In genomic region chr6:70547313-70547712, GRCh38 we compare ENCODE assay signal across 9 cellular contexts.
DNase-seq lines count a peak whose midpoint lies in the region; ATAC-seq, FAIRE-seq and TF ChIP-seq lines count a peak whose summit lies in the region.
"Had no signal": no experiment of that assay in that cellular context is flagged by ENCODE, and none has a peak within 500 bp of the region (broad histone marks: within the 10 kb centered on the region; RNA-seq: fewer than 3 reads in every experiment).

No MANE protein-coding gene starts in this region.

- H3K27ac ChIP-seq in C4-2B = no peak overlapping the region
- peak overlapping the region; percentile 54 for H3K27ac ChIP-seq in HUES48 (ENCODE audit: low read depth, low read length)

- DNase-seq in amniotic epithelial cell (ENCODE audit: low read depth) (peak; percentile 21), SHP77 treated with DMSO at 0.1 percent for 48 hours (lab: John Stamatoyannopoulos, UW) (no peak), NCI-H1436 (lab: John Stamatoyannopoulos, UW) (no peak)
- DNase-seq: activated B cell treated with CpG ODN at 0.5 μM for 24 hours had no signal

- peak; percentile 24 for FAIRE-seq in islet of Langerhans (lab: Jason Lieb, UNC)

- ATAC-seq in HG02852 (IDR thresholded peaks at IDR 0.05; ENCODE audit: unreplicated experiment) (no peak), GM19351 (IDR thresholded peaks at IDR 0.05; ENCODE audit: unreplicated experiment) (no peak)

- H3K4me3 ChIP-seq in HUES48 (ENCODE audit: low read depth, low read length) = no peak overlapping the region

- peaks cover 5% of the 10 kb centered on the region; the same call in 1 of the 2 replicates for H3K36me3 ChIP-seq in HUES48 (ENCODE audit: control insufficient read depth, insufficient read depth, low read length)

- TF ChIP-seq CTCF in C4-2B (conservative IDR thresholded peaks at IDR 0.05) = peak; percentile 40

- no peaks in the 10 kb centered on the region for H3K27me3 ChIP-seq in HUES48 (ENCODE audit: control insufficient read depth, insufficient read depth, low read length)

- H3K9ac ChIP-seq in HUES48 (ENCODE audit: low read depth, low read length) = no peak overlapping the region

- no peaks in the 10 kb centered on the region for H3K9me3 ChIP-seq in HUES48 (ENCODE audit: control insufficient read depth, insufficient read depth, low read length)

- peaks cover 22% of the 10 kb centered on the region for H3K4me1 ChIP-seq in HUES48 (ENCODE audit: control insufficient read depth, insufficient read depth, low read length)
